Comparison of ENCODE assay signal across 8 cellular contexts in genomic region chr6:29965873-29966601, GRCh38. TPM values are rescaled to one million over a fixed set of nuclear protein-coding genes. Genes with fewer than 3 reads are reported as not detected.
DNase-seq lines count a peak whose midpoint lies in the region; ATAC-seq and TF ChIP-seq lines count a peak whose summit lies in the region.

No MANE protein-coding gene starts in this region.

- ATAC-seq in activated CD8-positive, alpha-beta T cell treated with anti-CD3 and anti-CD28 coated beads, Interleukin-2, amount 10 ng/mL, durations not matched to agents 7 days and 5 days, result peak; percentile 42
- ATAC-seq in upper lobe of right lung (peak; percentile 89), HG02610 (IDR thresholded peaks at IDR 0.05; ENCODE audit: unreplicated experiment) (no peak)

- no peaks in the 10 kb centered on the region for H3K27me3 Mint-ChIP-seq in Caco-2 (ENCODE audit: insufficient read depth, unreplicated experiment)
- H3K27me3 Mint-ChIP-seq in activated CD8-positive, alpha-beta T cell treated with anti-CD3 and anti-CD28 coated beads, Interleukin-2, amount 10 ng/mL, durations not matched to agents 7 days and 5 days (ENCODE audit: low read depth), result no peaks in the 10 kb centered on the region

- H3K9me3 ChIP-seq in Caco-2 (no peaks in the 10 kb centered on the region), upper lobe of right lung (no peaks in the 10 kb centered on the region)

- H3K36me3 Mint-ChIP-seq in Caco-2 (ENCODE audit: insufficient read depth, unreplicated experiment), result no peaks in the 10 kb centered on the region
- no peaks in the 10 kb centered on the region for H3K36me3 Mint-ChIP-seq in activated CD8-positive, alpha-beta T cell treated with anti-CD3 and anti-CD28 coated beads, Interleukin-2, amount 10 ng/mL, durations not matched to agents 7 days and 5 days (ENCODE audit: low read depth)

- CTCF ChIA-PET in Caco-2 (lab: Charles Lee), result interaction anchor here (1.5 kb wide), 1 partner anchor 79 kb away, joined by 4 read pairs; no protein-coding TSS in a partner anchor
- CTCF ChIA-PET in activated CD8-positive, alpha-beta T cell treated with anti-CD3 and anti-CD28 coated beads, Interleukin-2, amount 10 ng/mL, durations not matched to agents 7 days and 5 days (lab: Charles Lee), result interaction anchor here (1.0 to 4.3 kb wide), 5 partner anchors 9 to 165 kb away, joined by 3 to 38 read pairs (median 3); no protein-coding TSS in a partner anchor

- no peaks in the 10 kb centered on the region for H3K9me3 Mint-ChIP-seq in Caco-2 (ENCODE audit: unreplicated experiment)
- H3K9me3 Mint-ChIP-seq in activated CD8-positive, alpha-beta T cell treated with anti-CD3 and anti-CD28 coated beads, Interleukin-2, amount 10 ng/mL, durations not matched to agents 7 days and 5 days (ENCODE audit: insufficient read depth), result no peaks in the 10 kb centered on the region

- H3K27ac Mint-ChIP-seq in Caco-2 (ENCODE audit: unreplicated experiment), result peak overlapping the region; percentile 89
- no peak overlapping the region for H3K27ac Mint-ChIP-seq in activated CD8-positive, alpha-beta T cell treated with anti-CD3 and anti-CD28 coated beads, Interleukin-2, amount 10 ng/mL, durations not matched to agents 7 days and 5 days

- H3K4me3 Mint-ChIP-seq in Caco-2 (ENCODE audit: unreplicated experiment), result peak overlapping the region; percentile 43
- H3K4me3 Mint-ChIP-seq in activated CD8-positive, alpha-beta T cell treated with anti-CD3 and anti-CD28 coated beads, Interleukin-2, amount 10 ng/mL, durations not matched to agents 7 days and 5 days, result no peak overlapping the region

- POLR2A ChIA-PET in Caco-2 (lab: Charles Lee), result no interaction called here
- POLR2A ChIA-PET in activated CD8-positive, alpha-beta T cell treated with anti-CD3 and anti-CD28 coated beads, Interleukin-2, amount 10 ng/mL, durations not matched to agents 7 days and 5 days (lab: Charles Lee), result interaction anchor here (1.9 kb wide), 1 partner anchor 9 kb away, joined by 6 read pairs; no protein-coding TSS in a partner anchor

- peak in 1 of 2 experiments; percentile 14 for DNase-seq in Caco-2
- DNase-seq in HFF-Myc (ENCODE audit: extremely low read depth, low read depth), result no peak
- peak; percentile 93 for DNase-seq in NCI-H748 (lab: John Stamatoyannopoulos, UW; ENCODE audit: unreplicated experiment)
- DNase-seq in activated CD8-positive, alpha-beta T cell treated with anti-CD3 and anti-CD28 coated beads, Interleukin-2, amount 10 ng/mL, durations not matched to agents 7 days and 5 days, result no peak
- peak; percentile 79 for DNase-seq in fibroblast of gingiva (ENCODE audit: low read depth)
- peak; percentile 99 for DNase-seq in myocyte (ENCODE audit: low read depth)
- peak; percentile 93 for DNase-seq in upper lobe of right lung

- H3K4me1 Mint-ChIP-seq in Caco-2 (ENCODE audit: low read depth, unreplicated experiment), result peaks cover 21% of the 10 kb centered on the region
- H3K4me1 Mint-ChIP-seq in activated CD8-positive, alpha-beta T cell treated with anti-CD3 and anti-CD28 coated beads, Interleukin-2, amount 10 ng/mL, durations not matched to agents 7 days and 5 days (ENCODE audit: low read depth), result peaks cover 30% of the 10 kb centered on the region

- no peaks in the 10 kb centered on the region for H3K36me3 ChIP-seq in Caco-2 (ENCODE audit: control insufficient read depth, insufficient read depth, low read length)
- no peaks in the 10 kb centered on the region for H3K36me3 ChIP-seq in upper lobe of right lung

- intact Hi-C loops in Caco-2 (cut with micrococcal nuclease; ENCODE audit: unreplicated experiment) (no loop called here), upper lobe of right lung (cut with DNase I) (no loop called here)

- no peak overlapping the region for H3K4me3 ChIP-seq in Caco-2 (ENCODE audit: low read depth, low read length)
- peak overlapping the region; percentile 50 for H3K4me3 ChIP-seq in HFF-Myc (replicated peaks; ENCODE audit: low read depth, low read length)
- peak overlapping the region; percentile 56 for H3K4me3 ChIP-seq in upper lobe of right lung

- TF ChIP-seq CTCF in Caco-2 (IDR thresholded peaks at IDR 0.05; ENCODE audit: insufficient read depth in 1 of 2, low read depth in 1 of 2, low read length in 1 of 2, severe bottlenecking in 1 of 2, unreplicated experiment in 1 of 2), result no peak
- TF ChIP-seq CTCF in HFF-Myc (IDR thresholded peaks at IDR 0.05; ENCODE audit: low read depth, low read length, missing control alignments), result no peak
- TF ChIP-seq CTCF in upper lobe of right lung (IDR thresholded peaks at IDR 0.05), result no peak

- peak overlapping the region; percentile 92 for H3K27ac ChIP-seq in upper lobe of right lung

- H3K4me1 ChIP-seq in Caco-2 (peaks cover 35% of the 10 kb centered on the region), upper lobe of right lung (peaks cover 38% of the 10 kb centered on the region)

- H3K27me3 ChIP-seq in Caco-2 (replicated peaks; ENCODE audit: control insufficient read depth, insufficient read depth, low read length) (no peaks in the 10 kb centered on the region), upper lobe of right lung (no peaks in the 10 kb centered on the region)

- BruUV-seq in Caco-2 (replicated peaks; lab: Mats Ljungman, UMichigan), result no TSS peak

RNA-seq across cellular contexts. Expression of gene HLA-A, which starts 23.7 kb away (rescaled TPM):
- total RNA-seq in Caco-2 (2022), result 192 and 198 TPM in 2 replicates
- 1,000 to 10,000 TPM; 1,178 to 1,183 TPM for total RNA-seq in activated CD8-positive, alpha-beta T cell treated with anti-CD3 and anti-CD28 coated beads, Interleukin-2, amount 10 ng/mL, durations not matched to agents 7 days and 5 days
- total RNA-seq in myocyte, result 1,062 and 1,076 TPM in 2 replicates
- polyA plus RNA-seq in myocyte (2012), result 656 TPM
- 1,071 TPM for total RNA-seq in upper lobe of right lung

Comparison
In these comparisons a context has a peak if more than half of its experiments do, and no peak if none do; other contexts are left out.
1. DNase-seq: peak in NCI-H748 (single experiment), fibroblast of gingiva (single experiment), myocyte (single experiment) and upper lobe of right lung (single experiment); none in HFF-Myc (single experiment) and activated CD8-positive, alpha-beta T cell treated with anti-CD3 and anti-CD28 coated beads, Interleukin-2, amount 10 ng/mL, durations not matched to agents 7 days and 5 days (single experiment).